ENCODE assay signal across 21 cellular contexts in genomic region chr10:71083457-71083975, GRCh38.
DNase-seq lines count a peak whose midpoint lies in the region; ATAC-seq and TF ChIP-seq lines count a peak whose summit lies in the region.
"Had no signal": no experiment of that assay in that cellular context is flagged by ENCODE, and none has a peak within 500 bp of the region (broad histone marks: within the 10 kb centered on the region; RNA-seq: fewer than 3 reads in every experiment).

No MANE protein-coding gene starts in this region.

- H3K56ac ChIP-seq in H9 (ENCODE audit: insufficient read length, low read depth, low read length): no peak overlapping the region

- TF ChIP-seq CTCF in H9 (conservative IDR thresholded peaks at IDR 0.05) (no peak), esophagus muscularis mucosa (IDR thresholded peaks at IDR 0.05) (no peak), sigmoid colon (IDR thresholded peaks at IDR 0.05) (no peak), osteoblast (IDR thresholded peaks at IDR 0.05; ENCODE audit: extremely low read depth, low read depth, low read length) (no peak)

- no peak overlapping the region for H3K4ac ChIP-seq in H9 (ENCODE audit: low read depth, low read length)

- H2BK120ac ChIP-seq in H9 (ENCODE audit: low read depth, low read length, poor library complexity, severe bottlenecking): no peak overlapping the region

- H2AK5ac ChIP-seq in H9 (ENCODE audit: insufficient read length, low read length): no peak overlapping the region

- H3K27me3 ChIP-seq in H9 (ENCODE audit: insufficient read depth, low read length) (no peaks in the 10 kb centered on the region), esophagus muscularis mucosa (peaks cover 0 to 10% (median 0%) of the 10 kb centered on the region in 4 donors), sigmoid colon (no peaks in the 10 kb centered on the region), osteoblast (ENCODE audit: insufficient read depth, low read length) (peaks cover 14% of the 10 kb centered on the region)
- H3K27me3 ChIP-seq: BLaER1, body of pancreas, vagina had no signal

- no peak overlapping the region for H3K27ac Mint-ChIP-seq in H9
- H3K27ac Mint-ChIP-seq: activated CD8-positive, alpha-beta T cell treated with anti-CD3 and anti-CD28 coated beads, Interleukin-2, amount 10 ng/mL, durations not matched to agents 7 days and 5 days; activated naive CD8-positive, alpha-beta T cell; activated T-cell treated with anti-CD3 and anti-CD28 coated beads, Interleukin-2, amount 50 U/mL, for 72 hours; HFFc6 had no signal

- no peak overlapping the region for H3T11ph ChIP-seq in H9 (ENCODE audit: low read length)

- no peaks in the 10 kb centered on the region for H3K79me2 ChIP-seq in H9 (ENCODE audit: insufficient read depth, low read length)
- H3K79me2 ChIP-seq in osteoblast (ENCODE audit: insufficient read depth, low read length): no peaks in the 10 kb centered on the region

- H3K9me3 Mint-ChIP-seq in H9: no peaks in the 10 kb centered on the region; a peak in 1 of 5 replicates
- H3K9me3 Mint-ChIP-seq: activated T-cell treated with anti-CD3 and anti-CD28 coated beads, Interleukin-2, amount 50 U/mL, for 72 hours; HFFc6 had no signal

- H3K36me3 Mint-ChIP-seq in H9 (ENCODE audit: insufficient read depth in 1 of 3, low read depth in 3 of 3): no peaks in the 10 kb centered on the region
- H3K36me3 Mint-ChIP-seq: activated naive CD8-positive, alpha-beta T cell had no signal

- H3K79me1 ChIP-seq in H9 (ENCODE audit: insufficient read depth, low read depth, low read length, poor library complexity, severe bottlenecking): no peaks in the 10 kb centered on the region

- no peak for TF ChIP-seq EP300 in esophagus muscularis mucosa (IDR thresholded peaks at IDR 0.05)
- no peak for TF ChIP-seq EP300 in sigmoid colon (IDR thresholded peaks at IDR 0.05)

- H3K36me3 ChIP-seq in esophagus muscularis mucosa (no peaks in the 10 kb centered on the region), sigmoid colon (no peaks in the 10 kb centered on the region), osteoblast (ENCODE audit: insufficient read depth, low read length) (no peaks in the 10 kb centered on the region)
- H3K36me3 ChIP-seq: BLaER1, left lung, vagina had no signal

- peak; percentile 3 for DNase-seq in activated CD4-positive, CD25-positive, alpha-beta regulatory T cell treated with anti-CD3 and anti-CD28 coated beads, Interleukin-2, amount 50 U/mL, for 72 hours
- no peak for DNase-seq in activated CD4-positive, CD25-positive, alpha-beta regulatory T cell (lab: John Stamatoyannopoulos, UW)
- peak; percentile 15 for DNase-seq in H9
- peak; percentile 87 for DNase-seq in esophagus muscularis mucosa (ENCODE audit: extremely low spot score)
- peak; percentile 26 for DNase-seq in sigmoid colon
- no peak for DNase-seq in osteoblast (ENCODE audit: insufficient read length, low spot score, missing footprints)
- DNase-seq in DMS79 (lab: John Stamatoyannopoulos, UW): no peak
- DNase-seq: activated CD8-positive, alpha-beta T cell treated with anti-CD3 and anti-CD28 coated beads, Interleukin-2, amount 10 ng/mL, durations not matched to agents 7 days and 5 days; activated T-cell treated with anti-CD3 and anti-CD28 coated beads, Interleukin-2, amount 50 U/mL, for 72 hours; Calu3; HFFc6; NCI-H1417 treated with DMSO at 0.1 percent for 48 hours; NCI-H526 treated with DMSO at 0.1 percent for 48 hours; SHP77 had no signal

- H3K18ac ChIP-seq in H9 (ENCODE audit: insufficient read length, low read depth, low read length): no peak overlapping the region

- WGBS in H9 (ENCODE audit: extremely low coverage, insufficient read length, low lambda C conversion rate): no CpG with 5 or more reads among the region's 7 CpGs
- WGBS in esophagus muscularis mucosa: 76% methylated on average over 2 of the region's 7 CpGs
- WGBS in sigmoid colon, 2 donors: 70 to 72% methylated on average over 7 of the region's 7 CpGs

- TF ChIP-seq POLR2A in esophagus muscularis mucosa (IDR thresholded peaks at IDR 0.05; ENCODE audit: low read depth) (no peak), sigmoid colon (IDR thresholded peaks at IDR 0.05) (no peak)

- no peak overlapping the region for H2BK5ac ChIP-seq in H9 (ENCODE audit: insufficient read length, low read length)

- no peak overlapping the region for H2BK12ac ChIP-seq in H9 (ENCODE audit: insufficient read length, low read depth, low read length)

- H3K23me2 ChIP-seq in H9 (ENCODE audit: insufficient read length, low read depth, low read length, poor library complexity, severe bottlenecking): no peaks in the 10 kb centered on the region

- peaks cover 23% of the 10 kb centered on the region for H3K27me3 Mint-ChIP-seq in H9 (ENCODE audit: low read depth)
- H3K27me3 Mint-ChIP-seq: activated naive CD8-positive, alpha-beta T cell had no signal

- H2BK15ac ChIP-seq in H9 (ENCODE audit: low read depth, low read length): no peak overlapping the region

- no peak overlapping the region for H3K9ac ChIP-seq in H9 (ENCODE audit: extremely low read depth, insufficient read length, low read length)
- H3K9ac ChIP-seq: BLaER1 had no signal

- H3K4me1 Mint-ChIP-seq in H9: no peaks in the 10 kb centered on the region; a peak in 1 of 4 replicates

- no peak overlapping the region for H4K91ac ChIP-seq in H9 (ENCODE audit: insufficient read length, low read depth, low read length)

- no peak overlapping the region for H4K5ac ChIP-seq in H9 (ENCODE audit: insufficient read length, low read depth, low read length)

- H2BK20ac ChIP-seq in H9 (ENCODE audit: low read depth, low read length, poor library complexity, severe bottlenecking): no peak overlapping the region

- H3K4me2 ChIP-seq in H9 (ENCODE audit: insufficient read depth, insufficient read length, low read length) (no peak overlapping the region), osteoblast (ENCODE audit: insufficient read depth, low read length) (no peak overlapping the region)
- H3K4me2 ChIP-seq: A549, BLaER1 had no signal

- H3K23ac ChIP-seq in H9 (ENCODE audit: insufficient read length, low read depth, low read length): no peak overlapping the region

- no peak for ATAC-seq in HG03571 (IDR thresholded peaks at IDR 0.05; ENCODE audit: unreplicated experiment)
- ATAC-seq: A549; activated CD8-positive, alpha-beta T cell treated with anti-CD3 and anti-CD28 coated beads, Interleukin-2, amount 10 ng/mL, durations not matched to agents 7 days and 5 days; activated T-cell treated with anti-CD3 and anti-CD28 coated beads, Interleukin-2, amount 50 U/mL, for 72 hours; body of pancreas; left lung had no signal

- H3K27ac ChIP-seq in H9 (ENCODE audit: insufficient read length, low read depth, low read length) (no peak overlapping the region), esophagus muscularis mucosa (replicated peaks in 1 of 4) (no peak overlapping the region), sigmoid colon (no peak overlapping the region), osteoblast (ENCODE audit: low read depth, low read length) (no peak overlapping the region)
- H3K27ac ChIP-seq: A549, BLaER1, body of pancreas, left lung, vagina had no signal

- H3K4me1 ChIP-seq in H9 (ENCODE audit: insufficient read depth, low read length) (no peaks in the 10 kb centered on the region), esophagus muscularis mucosa (no peaks in the 10 kb centered on the region), sigmoid colon (no peaks in the 10 kb centered on the region), osteoblast (ENCODE audit: insufficient read depth, low read length) (no peaks in the 10 kb centered on the region)
- H3K4me1 ChIP-seq: A549, body of pancreas, left lung, vagina had no signal

- H4K20me1 ChIP-seq in H9 (ENCODE audit: control insufficient read depth, insufficient read depth, insufficient read length) (no peaks in the 10 kb centered on the region), osteoblast (ENCODE audit: insufficient read depth, low read length) (no peaks in the 10 kb centered on the region)
- H4K20me1 ChIP-seq: BLaER1 had no signal

- intact Hi-C loops in esophagus muscularis mucosa (cut with DNase I) (no loop called here), sigmoid colon (cut with DNase I) (no loop called here)

- no peak overlapping the region for H3K14ac ChIP-seq in H9 (ENCODE audit: insufficient read depth, low read length)

- H2AFZ ChIP-seq in H9 (ENCODE audit: low read length): no peak overlapping the region
- no peak overlapping the region for H2AFZ ChIP-seq in osteoblast (ENCODE audit: low read length)

- H3K4me3 ChIP-seq in esophagus muscularis mucosa (no peak overlapping the region), sigmoid colon (no peak overlapping the region), osteoblast (ENCODE audit: insufficient read depth, low read length) (no peak overlapping the region)
- H3K4me3 ChIP-seq: A549, BLaER1, body of pancreas, left lung, vagina had no signal

- no peak overlapping the region for H3K4me3 Mint-ChIP-seq in H9
- H3K4me3 Mint-ChIP-seq: activated CD8-positive, alpha-beta T cell treated with anti-CD3 and anti-CD28 coated beads, Interleukin-2, amount 10 ng/mL, durations not matched to agents 7 days and 5 days; activated naive CD8-positive, alpha-beta T cell; activated T-cell treated with anti-CD3 and anti-CD28 coated beads, Interleukin-2, amount 50 U/mL, for 72 hours; HFFc6 had no signal

- H3K9me3 ChIP-seq in H9 (ENCODE audit: control insufficient read depth, low read depth, low read length): no peaks in the 10 kb centered on the region
- no peaks in the 10 kb centered on the region for H3K9me3 ChIP-seq in esophagus muscularis mucosa
- H3K9me3 ChIP-seq in sigmoid colon: no peaks in the 10 kb centered on the region
- no peaks in the 10 kb centered on the region for H3K9me3 ChIP-seq in osteoblast (ENCODE audit: low read depth, low read length)
- H3K9me3 ChIP-seq: A549, BLaER1, body of pancreas, left lung, vagina had no signal

- H4K8ac ChIP-seq in H9 (replicated peaks; ENCODE audit: insufficient read length, low read depth, low read length): no peak overlapping the region

Comparison
In these comparisons a context has a peak if more than half of its experiments do, and no peak if none do; other contexts are left out.
1. DNase-seq: peak in activated CD4-positive, CD25-positive, alpha-beta regulatory T cell treated with anti-CD3 and anti-CD28 coated beads, Interleukin-2, amount 50 U/mL, for 72 hours (single experiment), H9 (single experiment), esophagus muscularis mucosa (single experiment) and sigmoid colon (single experiment); none in activated CD4-positive, CD25-positive, alpha-beta regulatory T cell (0 of 4), osteoblast (single experiment) and DMS79 (single experiment).